8 cellular contexts compared by ENCODE assay signal in genomic region chr6:105402981-105403935, GRCh38. TPM values are rescaled to one million over a fixed set of nuclear protein-coding genes. Genes with fewer than 3 reads are reported as not detected.
DNase-seq lines count a peak whose midpoint lies in the region; ATAC-seq and TF ChIP-seq lines count a peak whose summit lies in the region.

TSS of gene PREP (minus strand) at chr6:105403082. CDS start at chr6:105402891, 191 bp downstream.

- H3K4me1 ChIP-seq in CD4-positive, CD25-positive, alpha-beta regulatory T cell (ENCODE audit: control insufficient read depth, insufficient read depth, low read length, poor library complexity, severe bottlenecking) = peaks cover 38% of the 10 kb centered on the region

- WGBS in lower leg skin, 2 donors = 4 to 5% methylated on average over 23 to 31 of the region's 78 CpGs

- peaks cover 34 to 57% (median 46%) of the 10 kb centered on the region in 4 donors for H3K4me1 Mint-ChIP-seq in CD4-positive, CD25-positive, alpha-beta regulatory T cell

- intact Hi-C loops in lower leg skin (cut with DNase I; ENCODE audit: low total_unique reads) = loop anchor here (5.0 kb wide), 1 partner anchor 316 kb away; no protein-coding TSS in a partner anchor

- peak within 1 kb of the TSS; percentile 39 to 91 (median 74) for H3K27ac Mint-ChIP-seq in CD4-positive, CD25-positive, alpha-beta regulatory T cell

- H3K27me3 Mint-ChIP-seq in CD4-positive, CD25-positive, alpha-beta regulatory T cell = no peaks in the 10 kb centered on the region

- no peaks in the 10 kb centered on the region for H3K36me3 ChIP-seq in CD4-positive, CD25-positive, alpha-beta regulatory T cell (ENCODE audit: control insufficient read depth, insufficient read depth, low read length)

- H3K9me3 ChIP-seq in CD4-positive, CD25-positive, alpha-beta regulatory T cell (ENCODE audit: control insufficient read depth in 2 of 2, low read length in 2 of 2) = no peaks in the 10 kb centered on the region

- no peaks in the 10 kb centered on the region for H3K27me3 ChIP-seq in CD4-positive, CD25-positive, alpha-beta regulatory T cell (ENCODE audit: control insufficient read depth, insufficient read depth, low read length)

- DNase-seq in CD4-positive, CD25-positive, alpha-beta regulatory T cell = peak; percentile 70 to 92 (median 82)
- DNase-seq in NCI-H748 (lab: John Stamatoyannopoulos, UW; ENCODE audit: unreplicated experiment) (peak; percentile 89), dermis microvascular lymphatic vessel endothelial cell (ENCODE audit: low read depth in 2 of 2) (peak; percentile 49 to 91), lower leg skin (ENCODE audit: low spot score in 2 of 2) (peak; percentile 73 to 95)
- DNase-seq in activated CD4-positive, alpha-beta T cell treated with anti-CD3 and anti-CD28 coated beads, Interleukin-2, amount 50 U/mL, for 48 hours = peak; percentile 81 to 83
- DNase-seq in stimulated activated CD4-positive, alpha-beta T cell treated with anti-CD3 and anti-CD28 coated beads, Interleukin-4, amount 100 ng/mL, for 4 hours = peak; percentile 82 to 85

- H3K36me3 Mint-ChIP-seq in CD4-positive, CD25-positive, alpha-beta regulatory T cell = no peaks in the 10 kb centered on the region

- TF ChIP-seq POLR2A in lower leg skin (IDR thresholded peaks at IDR 0.05) = no peak

- peak within 1 kb of the TSS; percentile 88 for H3K4me3 ChIP-seq in CD4-positive, CD25-positive, alpha-beta regulatory T cell (ENCODE audit: low read depth, low read length)
- peak within 1 kb of the TSS; percentile 100 for H3K4me3 ChIP-seq in lower leg skin (ENCODE audit: low read depth, poor library complexity, severe bottlenecking)

- H3K27ac ChIP-seq in CD4-positive, CD25-positive, alpha-beta regulatory T cell (ENCODE audit: insufficient read depth, low read length, poor library complexity, severe bottlenecking) = peak within 1 kb of the TSS; percentile 55

- H3K4me3 Mint-ChIP-seq in CD4-positive, CD25-positive, alpha-beta regulatory T cell = peak within 1 kb of the TSS; percentile 88 to 95 (median 93)

- no peaks in the 10 kb centered on the region for H3K9me3 Mint-ChIP-seq in CD4-positive, CD25-positive, alpha-beta regulatory T cell

- peak; percentile 95 to 97 for ATAC-seq in CD4-positive, CD25-positive, alpha-beta regulatory T cell (ENCODE audit: low read depth in 2 of 2)
- ATAC-seq in GM19328 (IDR thresholded peaks at IDR 0.05; ENCODE audit: unreplicated experiment) (peak; percentile 94), HG03469 (IDR thresholded peaks at IDR 0.05; ENCODE audit: unreplicated experiment) (peak; percentile 79)

- peak in 1 of 3 donors; percentile 52 for TF ChIP-seq CTCF in lower leg skin (IDR thresholded peaks at IDR 0.05)

RNA-seq across cellular contexts. Expression of gene PREP, which starts in this region (rescaled TPM):
- total RNA-seq in CD4-positive, CD25-positive, alpha-beta regulatory T cell = 33.8 TPM
- polyA plus RNA-seq in CD4-positive, CD25-positive, alpha-beta regulatory T cell = 10 to 100 TPM; 40.8 to 49.7 (median 41.8) TPM
- total RNA-seq in dermis microvascular lymphatic vessel endothelial cell = 14.4 and 22.5 TPM in 2 replicates
- 10 to 100 TPM; 33.9 to 39.1 (median 35.1) TPM for total RNA-seq in lower leg skin

Comparison
In these comparisons a context has a peak if more than half of its experiments do, and no peak if none do; other contexts are left out.
1. Peak in every context shown above with its lines: DNase-seq, ATAC-seq, H3K4me3 ChIP-seq and H3K27ac ChIP-seq.